Comparison of ENCODE assay signal across 8 cellular contexts in genomic region chr14:64726585-64726890, GRCh38. TPM values are rescaled to one million over a fixed set of nuclear protein-coding genes. Genes with fewer than 3 reads are reported as not detected.
DNase-seq lines count a peak whose midpoint lies in the region; ATAC-seq, FAIRE-seq and TF ChIP-seq lines count a peak whose summit lies in the region.

No MANE protein-coding gene starts in this region.

- no peaks in the 10 kb centered on the region for H3K9me3 ChIP-seq in mammary epithelial cell (replicated peaks; ENCODE audit: insufficient read depth, low read length)
- H3K9me3 ChIP-seq in pancreas, result no peaks in the 10 kb centered on the region

- CTCF ChIA-PET in mammary epithelial cell (lab: Charles Lee; ENCODE audit: low non-redundant PET), result no interaction called here

- H3K36me3 ChIP-seq in mammary epithelial cell (ENCODE audit: insufficient read depth, low read length) (peaks cover 33% of the 10 kb centered on the region), pancreas (peaks cover 0 to 32% (median 4%) of the 10 kb centered on the region in 3 donors)

- peaks cover 98% of the 10 kb centered on the region for H3K79me2 ChIP-seq in mammary epithelial cell (ENCODE audit: insufficient read depth, low read length)

- in situ Hi-C loops in mammary epithelial cell (cut with MboI; ENCODE audit: low sequenced_read_pairs in 2 of 2), result no loop called here

- H3K4me1 ChIP-seq in mammary epithelial cell (ENCODE audit: insufficient read depth, low read length) (peaks cover 61% of the 10 kb centered on the region), pancreas (peaks cover 25 to 56% (median 40%) of the 10 kb centered on the region in 3 donors)

- ATAC-seq in GM18868 (IDR thresholded peaks at IDR 0.05; ENCODE audit: unreplicated experiment) (peak; percentile 70), pancreas (peak; percentile 85 to 93 (median 89)), GM21390 (IDR thresholded peaks at IDR 0.05; ENCODE audit: unreplicated experiment) (no peak), HG03439 (IDR thresholded peaks at IDR 0.05; ENCODE audit: unreplicated experiment) (no peak), HG03432 (IDR thresholded peaks at IDR 0.05; ENCODE audit: unreplicated experiment) (no peak)

- no peaks in the 10 kb centered on the region for H3K27me3 ChIP-seq in mammary epithelial cell (ENCODE audit: insufficient read depth, low read length)
- H3K27me3 ChIP-seq in pancreas, result no peaks in the 10 kb centered on the region

- H3K4me2 ChIP-seq in mammary epithelial cell (ENCODE audit: insufficient read depth, low read depth, low read length), result peak overlapping the region; percentile 69

- no peak for FAIRE-seq in pancreas (lab: Jason Lieb, UNC)

- H3K27ac ChIP-seq in mammary epithelial cell (ENCODE audit: insufficient read depth, low read depth, low read length) (peak overlapping the region; percentile 89), pancreas (peak overlapping the region; percentile 4 to 78 (median 44))

- BruUV-seq in mammary epithelial cell (replicated peaks; lab: Mats Ljungman, UMichigan), result no TSS peak

- 0% methylated on average over 4 of the region's 5 CpGs for WGBS in mammary epithelial cell (ENCODE audit: low coverage, missing lambda C conversion rate)
- 13% methylated on average over 5 of the region's 5 CpGs for WGBS in pancreas, 2 donors

- intact Hi-C loops in mammary epithelial cell (cut with micrococcal nuclease) (loop anchor here (1.0 to 2.0 kb wide), 4 partner anchors 19 to 46 kb away; no protein-coding TSS in a partner anchor), pancreas (cut with DNase I) (no loop called here)

- dilution Hi-C loops in mammary epithelial cell (cut with HindIII; ENCODE audit: low sequenced_read_pairs), result no loop called here

- H4K20me1 ChIP-seq in mammary epithelial cell (ENCODE audit: insufficient read depth, low read length), result no peaks in the 10 kb centered on the region

- H3K4me3 ChIP-seq in mammary epithelial cell (replicated peaks in 1 of 3; ENCODE audit: insufficient read depth in 1 of 3, low read depth in 2 of 3, low read length in 3 of 3) (no peak overlapping the region), pancreas (no peak overlapping the region)

- H2AFZ ChIP-seq in mammary epithelial cell (ENCODE audit: low read depth, low read length), result no peak overlapping the region

- TF ChIP-seq CTCF in mammary epithelial cell (conservative IDR thresholded peaks at IDR 0.05 in 1 of 2, IDR thresholded peaks at IDR 0.05 in 1 of 2; ENCODE audit: extremely low read depth in 1 of 2, insufficient read depth in 1 of 2, low read depth in 1 of 2, low read length in 2 of 2) (no peak), pancreas (IDR thresholded peaks at IDR 0.05) (no peak)

- peak overlapping the region; percentile 67 for H3K9ac ChIP-seq in mammary epithelial cell (ENCODE audit: insufficient read depth, low read length)

- DNase-seq in NCI-H146 treated with DMSO at 0.1 percent for 48 hours (lab: John Stamatoyannopoulos, UW; ENCODE audit: unreplicated experiment), result peak; percentile 50
- DNase-seq in mammary epithelial cell, result peak; percentile 99
- DNase-seq in pancreas, result peak; percentile 83 to 94 (median 86)
- no peak for DNase-seq in AML-193 (lab: John Stamatoyannopoulos, UW)

RNA-seq across cellular contexts. Expression of gene PLEKHG3, which starts 22.3 kb away (rescaled TPM):
- total RNA-seq in mammary epithelial cell (100 to 1,000 TPM in 1 of 2 donors, 10 to 100 TPM in 1; 47.8 to 137 TPM), pancreas (10 to 100 TPM; 33.3 to 60.7 (median 41.0) TPM)
- polyA plus RNA-seq in mammary epithelial cell (68.7 TPM), pancreas (10 to 100 TPM; 33.8 to 42.0 TPM)
- polyA minus RNA-seq in mammary epithelial cell, result 80.7 TPM

Comparison
In these comparisons a context has a peak if more than half of its experiments do, and no peak if none do; other contexts are left out.
1. ATAC-seq: peak in GM18868 (single experiment) and pancreas (4 of 4); none in GM21390 (single experiment), HG03439 (single experiment) and HG03432 (single experiment).
2. DNase-seq: peak in NCI-H146 treated with DMSO at 0.1 percent for 48 hours (single experiment), mammary epithelial cell (single experiment) and pancreas (6 of 6); none in AML-193 (0 of 2).